ENCODE assay signal across 11 cellular contexts in genomic region chr12:1115471-1116242, GRCh38.
DNase-seq lines count a peak whose midpoint lies in the region; ATAC-seq, FAIRE-seq and TF ChIP-seq lines count a peak whose summit lies in the region.
"Had no signal": no experiment of that assay in that cellular context is flagged by ENCODE, and none has a peak within 500 bp of the region (broad histone marks: within the 10 kb centered on the region; RNA-seq: fewer than 3 reads in every experiment).

No MANE protein-coding gene starts in this region.

- intact Hi-C loops in HCT116 (cut with micrococcal nuclease), result loop anchor here (5.0 kb wide), 1 partner anchor 543 kb away; no protein-coding TSS in a partner anchor
- intact Hi-C loops in kidney (cut with DNase I), result loop anchor here (5.0 kb wide), 1 partner anchor 467 kb away; no protein-coding TSS in a partner anchor

- no peak overlapping the region for H2AFZ ChIP-seq in HCT116 (ENCODE audit: low read depth, low read length, poor library complexity, severe bottlenecking)

- H3K27me3 ChIP-seq in AG04450 (ENCODE audit: control insufficient read depth, insufficient read depth, low read length) (no peaks in the 10 kb centered on the region), HCT116 (ENCODE audit: insufficient read depth, low read length) (no peaks in the 10 kb centered on the region)

- H3K27ac ChIP-seq in AG04450 (ENCODE audit: low read depth, low read length) (peak overlapping the region; percentile 63), HCT116 (ENCODE audit: low read depth, low read length) (peak overlapping the region; percentile 69), kidney (ENCODE audit: low read depth in 2 of 2, low read length in 2 of 2) (no peak overlapping the region)
- H3K27ac ChIP-seq: C4-2B had no signal

- H3K4me1 ChIP-seq in HCT116 (ENCODE audit: control insufficient read depth in 1 of 2, insufficient read depth in 2 of 2, low read length in 2 of 2), result peaks cover 17 to 23% of the 10 kb centered on the region in 2 experiments
- no peaks in the 10 kb centered on the region for H3K4me1 ChIP-seq in kidney (ENCODE audit: control insufficient read depth in 1 of 2, insufficient read depth in 1 of 2, low read depth in 1 of 2, low read length in 2 of 2)

- 0 out of 2 replicates have a peak, but pooled peaks cover 3% of the 10 kb centered on the region for H4K20me1 ChIP-seq in HCT116 (ENCODE audit: insufficient read depth)

- DNase-seq in AG04450 (ENCODE audit: low read depth, low spot score) (peak; percentile 11), HCT116 (ENCODE audit: low read depth, low spot score) (peak; percentile 26), amniotic epithelial cell (ENCODE audit: low read depth) (peak; percentile 22), kidney (no peak), urothelium cell line (ENCODE audit: low spot score) (no peak)
- DNase-seq in activated CD8-positive, alpha-beta memory T cell treated with anti-CD3 and anti-CD28 coated beads, Interleukin-2, amount 50 U/mL, for 48 hours, result no peak
- no peak for DNase-seq in stimulated activated naive CD4-positive, alpha-beta T cell (lab: John Stamatoyannopoulos, UW)
- DNase-seq: hypothalamus, Kasumi-1 had no signal

- CTCF ChIA-PET in AG04450 (lab: Charles Lee) (interaction anchor here (3.6 to 5.4 kb wide), 3 partner anchors 464 to 491 kb away, joined by 37 to 313 read pairs (median 65); no protein-coding TSS in a partner anchor), HCT116 (lab: Charles Lee) (interaction anchor here (1.5 to 3.6 kb wide), 2 partner anchors 23 to 467 kb away, joined by 6 to 180 read pairs; no protein-coding TSS in a partner anchor)

- no peak for TF ChIP-seq POLR2A in HCT116 (IDR thresholded peaks at IDR 0.05; ENCODE audit: borderline replicate concordance, extremely low read depth, insufficient read depth, insufficient read length)

- H3K79me2 ChIP-seq in HCT116 (ENCODE audit: insufficient read depth, low read length), result no peaks in the 10 kb centered on the region

- RAD21 ChIA-PET in HCT116 (lab: Charles Lee; ENCODE audit: low non-redundant PET in 1 of 2, low total read pairs in 2 of 2, uncharacterized antibody in 2 of 2, unreplicated experiment in 2 of 2), result no interaction called here

- H3K4me3 ChIP-seq in AG04450 (ENCODE audit: low read depth, low read length) (no peak overlapping the region), HCT116 (replicated peaks in 1 of 2; ENCODE audit: low read depth in 1 of 2, low read length in 2 of 2) (0 out of 4 replicates have a peak overlapping the region, but pooled peaks of 1 of the 2 experiments have one; percentile 4), kidney (ENCODE audit: low read length in 2 of 2) (no peak overlapping the region)

- H3K9ac ChIP-seq in HCT116 (ENCODE audit: low read length) (peak overlapping the region; percentile 15), kidney (ENCODE audit: low read length in 2 of 2) (no peak overlapping the region)

- peak; percentile 23 for FAIRE-seq in kidney (lab: Jason Lieb, UNC)
- no peak for FAIRE-seq in urothelium cell line (lab: Jason Lieb, UNC)

- peak; percentile 80 for ATAC-seq in HCT116
- ATAC-seq in HG02973 (IDR thresholded peaks at IDR 0.05; ENCODE audit: unreplicated experiment), result no peak

- POLR2A ChIA-PET in AG04450 (lab: Yijun Ruan, JAX), result no interaction called here
- POLR2A ChIA-PET in HCT116 (lab: Charles Lee), result interaction anchor here (1.1 kb wide), 1 partner anchor 13 kb away, joined by 3 read pairs; no protein-coding TSS in a partner anchor

- BruUV-seq in HCT116 (replicated peaks; lab: Mats Ljungman, UMichigan), result no TSS peak

- H3K4me2 ChIP-seq in HCT116 (ENCODE audit: low read length), result peak overlapping the region; percentile 53

- peak; percentile 15; the same call in 1 of the 2 replicates for TF ChIP-seq RAD21 in HCT116 (IDR thresholded peaks at IDR 0.05; ENCODE audit: low read depth)

- TF ChIP-seq CTCF in AG04450 (IDR thresholded peaks at IDR 0.05; ENCODE audit: low read depth, low read length) (no peak), HCT116 (IDR thresholded peaks at IDR 0.05 in 2 of 3, conservative IDR thresholded peaks at IDR 0.05 in 1 of 3; ENCODE audit: borderline replicate concordance in 1 of 3, insufficient read depth in 1 of 3, low read depth in 2 of 3, low read length in 2 of 3) (no peak), kidney (IDR thresholded peaks at IDR 0.05; ENCODE audit: borderline replicate concordance, extremely low read depth, insufficient read depth) (no peak)

- H3K36me3 ChIP-seq in HCT116 (ENCODE audit: control insufficient read depth in 1 of 2, insufficient read depth in 2 of 2, low read length in 2 of 2), result 0 out of 4 replicates have a peak, but pooled peaks cover 0 to 2% of the 10 kb centered on the region in 2 experiments
- H3K36me3 ChIP-seq in kidney (ENCODE audit: control insufficient read depth in 1 of 2, insufficient read depth in 2 of 2, low read length in 2 of 2), result no peaks in the 10 kb centered on the region

- no peaks in the 10 kb centered on the region for H3K9me3 ChIP-seq in AG04450 (ENCODE audit: control insufficient read depth, insufficient read depth, low read length)
- H3K9me3 ChIP-seq in HCT116 (ENCODE audit: control insufficient read depth in 1 of 2, insufficient read depth in 1 of 2, low read depth in 1 of 2, low read length in 2 of 2), result no peaks in the 10 kb centered on the region
- H3K9me3 ChIP-seq in kidney (ENCODE audit: control insufficient read depth in 1 of 2, low read length in 2 of 2), result no peaks in the 10 kb centered on the region

- no peaks in the 10 kb centered on the region for H3K9me2 ChIP-seq in HCT116 (ENCODE audit: insufficient read depth)

TF ChIP-seq in HCT116, 20 proteins besides CTCF, POLR2A, EP300 and RAD21 (continues in another document):
- TF ChIP-seq YY1 (IDR thresholded peaks at IDR 0.05; ENCODE audit: extremely low read depth, insufficient replicate concordance, low read depth, low read length) (no peak), ZFX (IDR thresholded peaks at IDR 0.05) (no peak), SRF (IDR thresholded peaks at IDR 0.05; ENCODE audit: low read depth) (peak; percentile 52), POLR2AphosphoS5 (IDR thresholded peaks at IDR 0.05; ENCODE audit: low read depth, low read length) (no peak), ZNF274 (IDR thresholded peaks at IDR 0.05; ENCODE audit: low read depth, low read length) (no peak), EZH2phosphoT487 (IDR thresholded peaks at IDR 0.05; ENCODE audit: borderline replicate concordance) (no peak), MAX (IDR thresholded peaks at IDR 0.05) (peak; percentile 39; the same call in 1 of the 2 replicates), REST (IDR thresholded peaks at IDR 0.05; ENCODE audit: low read depth) (no peak), EZH2 (IDR thresholded peaks at IDR 0.05) (no peak), ZBTB33 (IDR thresholded peaks at IDR 0.05; ENCODE audit: extremely low read depth, insufficient replicate concordance, low read length) (no peak), ELF1 (IDR thresholded peaks at IDR 0.05; ENCODE audit: borderline replicate concordance, low read depth) (no peak), CBX3 (IDR thresholded peaks at IDR 0.05; ENCODE audit: low read depth) (peak; percentile 19; the same call in 1 of the 2 replicates), TCF7L2 (IDR thresholded peaks at IDR 0.05; ENCODE audit: borderline replicate concordance, extremely low read depth, insufficient read depth, insufficient read length) (no peak), SP1 (IDR thresholded peaks at IDR 0.05; ENCODE audit: low read depth) (peak; percentile 69), JUND (IDR thresholded peaks at IDR 0.05) (peak; percentile 78), SIN3A (IDR thresholded peaks at IDR 0.05; ENCODE audit: low read depth) (peak; percentile 52; the same call in 1 of the 2 replicates)

Comparison
In these comparisons a context has a peak if more than half of its experiments do, and no peak if none do; other contexts are left out.
1. DNase-seq: peak in AG04450 (single experiment), HCT116 (single experiment) and amniotic epithelial cell (single experiment); none in kidney (single experiment), activated CD8-positive, alpha-beta memory T cell treated with anti-CD3 and anti-CD28 coated beads, Interleukin-2, amount 50 U/mL, for 48 hours (single experiment), stimulated activated naive CD4-positive, alpha-beta T cell (0 of 6) and urothelium cell line (single experiment).
2. H3K27ac ChIP-seq: peak in AG04450 (single experiment) and HCT116 (single experiment); none in kidney (0 of 2).